Comparison of ENCODE assay signal across 9 cellular contexts in genomic region chr11:3195251-3196160, GRCh38. TPM values are rescaled to one million over a fixed set of nuclear protein-coding genes. Genes with fewer than 3 reads are reported as not detected.
DNase-seq lines count a peak whose midpoint lies in the region; TF ChIP-seq lines count a peak whose summit lies in the region.
"Had no signal": no experiment of that assay in that cellular context is flagged by ENCODE, and none has a peak within 500 bp of the region (broad histone marks: within the 10 kb centered on the region; RNA-seq: fewer than 3 reads in every experiment).

No MANE protein-coding gene starts in this region.

- intact Hi-C loops in ascending aorta (cut with DNase I), result no loop called here
- intact Hi-C loops in transverse colon (cut with DNase I; ENCODE audit: low total_unique reads), result no loop called here

- H3K27me3 ChIP-seq in ascending aorta (peaks cover 5% of the 10 kb centered on the region), transverse colon (peaks cover 25% of the 10 kb centered on the region)

- WGBS in transverse colon (ENCODE audit: low coverage in 1 of 2), 2 donors, result 50% methylated on average over 22 of the region's 22 CpGs; no CpG with 5 or more reads in 1 of the 2 donors

- TF ChIP-seq CTCF in ascending aorta (IDR thresholded peaks at IDR 0.05) (peak in 2 of 3 experiments; percentile 27 to 46), transverse colon (IDR thresholded peaks at IDR 0.05) (peak; percentile 20 to 46 (median 43))

- H3K4me3 ChIP-seq in ascending aorta (no peak overlapping the region), transverse colon (no peak overlapping the region)

- DNase-seq in NOMO-1 treated with DMSO at 0.1 percent for 48 hours (lab: John Stamatoyannopoulos, UW; ENCODE audit: unreplicated experiment) (peak; percentile 3), NOMO-1 treated with dmso at 0.1 percent for 144 hours (lab: John Stamatoyannopoulos, UW; ENCODE audit: unreplicated experiment) (no peak), ascending aorta (ENCODE audit: low spot score in 2 of 2) (peak in 1 of 2 donors; percentile 58), hepatic stellate cell (ENCODE audit: low spot score) (peak; percentile 64), transverse colon (peak; percentile 41), NCI-H187 (lab: John Stamatoyannopoulos, UW) (no peak), NCI-H2107 (lab: John Stamatoyannopoulos, UW) (no peak)
- no peak for DNase-seq in stimulated activated CD4-positive, alpha-beta T cell treated with anti-CD3 and anti-CD28 coated beads, Interleukin-2, amount 100 ng/mL, for 48 hours

- TF ChIP-seq EP300 in transverse colon (IDR thresholded peaks at IDR 0.05; ENCODE audit: low read depth), result no peak

- H3K27ac ChIP-seq in ascending aorta (no peak overlapping the region), transverse colon (no peak overlapping the region)

- H3K9me3 ChIP-seq in ascending aorta, result no peaks in the 10 kb centered on the region
- H3K9me3 ChIP-seq in transverse colon, result no peaks in the 10 kb centered on the region

- no peak for TF ChIP-seq POLR2A in transverse colon (IDR thresholded peaks at IDR 0.05)

- H3K36me3 ChIP-seq in ascending aorta (no peaks in the 10 kb centered on the region), transverse colon (no peaks in the 10 kb centered on the region)

- no peaks in the 10 kb centered on the region for H3K4me1 ChIP-seq in ascending aorta
- H3K4me1 ChIP-seq in transverse colon, result no peaks in the 10 kb centered on the region

- in situ Hi-C loops in transverse colon (cut with MboI; ENCODE audit: low pct_ligation_motif_present in 1 of 4, low pct_unique_long_range_greater_than_20kb in 1 of 4, low sequenced_read_pairs in 3 of 4), result no loop called here

RNA-seq across cellular contexts. Expression of gene MRGPRG, which starts 23.1 kb away (rescaled TPM):
- total RNA-seq in ascending aorta (not detected), transverse colon (not detected)
- total RNA-seq: B cell had no signal

RNA-seq across cellular contexts. Expression of gene OSBPL5, which starts 30.4 kb away (rescaled TPM):
- total RNA-seq in ascending aorta (92.0 TPM), transverse colon (100 to 1,000 TPM in 2 of 4 donors, 10 to 100 TPM in 2; 37.3 to 211 (median 105) TPM)

RNA-seq across cellular contexts. Expression of gene MRGPRE, which starts 36.7 kb away (rescaled TPM):
- total RNA-seq in ascending aorta, result not detected
- total RNA-seq in transverse colon, result not detected
- total RNA-seq: B cell had no signal

Comparison
In these comparisons a context has a peak if more than half of its experiments do, and no peak if none do; other contexts are left out.
1. DNase-seq: peak in NOMO-1 treated with DMSO at 0.1 percent for 48 hours (single experiment), hepatic stellate cell (single experiment) and transverse colon (single experiment); none in NOMO-1 treated with dmso at 0.1 percent for 144 hours (single experiment), NCI-H187 (0 of 2), stimulated activated CD4-positive, alpha-beta T cell treated with anti-CD3 and anti-CD28 coated beads, Interleukin-2, amount 100 ng/mL, for 48 hours (0 of 2) and NCI-H2107 (single experiment).